10 cellular contexts compared by ENCODE assay signal in genomic region chr4:184747034-184747830, GRCh38. TPM values are rescaled to one million over a fixed set of nuclear protein-coding genes. Genes with fewer than 3 reads are reported as not detected.
DNase-seq lines count a peak whose midpoint lies in the region; ATAC-seq, FAIRE-seq and TF ChIP-seq lines count a peak whose summit lies in the region.
"Had no signal": no experiment of that assay in that cellular context is flagged by ENCODE, and none has a peak within 500 bp of the region (broad histone marks: within the 10 kb centered on the region; RNA-seq: fewer than 3 reads in every experiment).

No MANE protein-coding gene starts in this region.

- H3K4me3 ChIP-seq in pancreas, result peak overlapping the region in 1 of 4 donors; percentile 2

- ATAC-seq in CD4-positive, alpha-beta T cell (ENCODE audit: poor library complexity), result no peak
- ATAC-seq in pancreas (peak; percentile 78 to 84 (median 79)), HG03095 (IDR thresholded peaks at IDR 0.05; ENCODE audit: unreplicated experiment) (no peak), HG03432 (IDR thresholded peaks at IDR 0.05; ENCODE audit: unreplicated experiment) (no peak), GM21717 (IDR thresholded peaks at IDR 0.05; ENCODE audit: unreplicated experiment) (no peak)
- ATAC-seq in stimulated activated effector memory CD8-positive, alpha-beta T cell treated with anti-CD3 and anti-CD28 coated beads, Interleukin-12 subunit alpha, Interleukin-12 subunit beta, amount 100 ng/mL, for 72 hours, result no peak

- H3K4me3 Mint-ChIP-seq in CD4-positive, alpha-beta T cell, result no peak overlapping the region
- no peak overlapping the region for H3K4me3 Mint-ChIP-seq in glutamatergic neuron (ENCODE audit: unreplicated experiment)
- H3K4me3 Mint-ChIP-seq in stimulated activated effector memory CD8-positive, alpha-beta T cell treated with anti-CD3 and anti-CD28 coated beads, Interleukin-12 subunit alpha, Interleukin-12 subunit beta, amount 100 ng/mL, for 72 hours, result no peak overlapping the region

- H3K36me3 ChIP-seq in pancreas, result no peaks in the 10 kb centered on the region
- H3K36me3 ChIP-seq: BE2C had no signal

- no peaks in the 10 kb centered on the region for H3K27me3 ChIP-seq in CD4-positive, alpha-beta T cell (ENCODE audit: control insufficient read depth, insufficient read depth, low read length)
- H3K27me3 ChIP-seq in pancreas, result no peaks in the 10 kb centered on the region
- H3K27me3 ChIP-seq: BE2C had no signal

- no peak overlapping the region for H3K27ac ChIP-seq in CD4-positive, alpha-beta T cell (ENCODE audit: low read depth, low read length)
- peak overlapping the region; percentile 78 to 94 (median 82) for H3K27ac ChIP-seq in pancreas

- CTCF ChIA-PET in CD4-positive, alpha-beta T cell (lab: Charles Lee), result no interaction called here

- FAIRE-seq in pancreas (lab: Jason Lieb, UNC), result no peak

- no peaks in the 10 kb centered on the region for H3K27me3 Mint-ChIP-seq in CD4-positive, alpha-beta T cell
- H3K27me3 Mint-ChIP-seq in glutamatergic neuron (ENCODE audit: unreplicated experiment), result no peaks in the 10 kb centered on the region

- DNase-seq in CD4-positive, alpha-beta T cell, result no peak
- DNase-seq in OCI-M1 (lab: John Stamatoyannopoulos, UW) (peak; percentile 67), glutamatergic neuron (no peak), pancreas (peak; percentile 64 to 91 (median 86))
- DNase-seq in stimulated activated effector memory CD8-positive, alpha-beta T cell treated with anti-CD3 and anti-CD28 coated beads, Interleukin-12 subunit alpha, Interleukin-12 subunit beta, amount 100 ng/mL, for 72 hours (ENCODE audit: low spot score in 2 of 2), result no peak
- DNase-seq: BE2C, T-helper 2 cell had no signal

- intact Hi-C loops in CD4-positive, alpha-beta T cell (cut with DNase I, micrococcal nuclease), result loop anchor here (2.0 to 5.0 kb wide), 7 partner anchors 16 to 350 kb away; partner anchors contain the start of gene ACSL1 (in 1 of the 2)
- intact Hi-C loops in pancreas (cut with DNase I), result loop anchor here in 1 of 3 donors (10.0 kb wide), 1 partner anchor 238 kb away; no protein-coding TSS in a partner anchor

- TF ChIP-seq CTCF in CD4-positive, alpha-beta T cell (IDR thresholded peaks at IDR 0.05), result no peak
- TF ChIP-seq CTCF in glutamatergic neuron (IDR thresholded peaks at IDR 0.05; ENCODE audit: partially characterized antibody, unreplicated experiment) (no peak), pancreas (IDR thresholded peaks at IDR 0.05) (no peak)

- H3K4me1 ChIP-seq in pancreas, result peaks cover 9 to 25% (median 21%) of the 10 kb centered on the region in 3 donors
- H3K4me1 ChIP-seq: BE2C had no signal

- peaks cover 18% of the 10 kb centered on the region for H3K4me1 Mint-ChIP-seq in CD4-positive, alpha-beta T cell (ENCODE audit: low read depth)
- H3K4me1 Mint-ChIP-seq in glutamatergic neuron (ENCODE audit: low read depth, unreplicated experiment), result peaks cover 29% of the 10 kb centered on the region
- H3K4me1 Mint-ChIP-seq in stimulated activated effector memory CD8-positive, alpha-beta T cell treated with anti-CD3 and anti-CD28 coated beads, Interleukin-12 subunit alpha, Interleukin-12 subunit beta, amount 100 ng/mL, for 72 hours, result no peaks in the 10 kb centered on the region

- peak overlapping the region; percentile 87 for H3K27ac Mint-ChIP-seq in CD4-positive, alpha-beta T cell
- peak overlapping the region; percentile 56 for H3K27ac Mint-ChIP-seq in glutamatergic neuron (ENCODE audit: unreplicated experiment)
- no peak overlapping the region for H3K27ac Mint-ChIP-seq in stimulated activated effector memory CD8-positive, alpha-beta T cell treated with anti-CD3 and anti-CD28 coated beads, Interleukin-12 subunit alpha, Interleukin-12 subunit beta, amount 100 ng/mL, for 72 hours

- no peaks in the 10 kb centered on the region for H3K9me3 Mint-ChIP-seq in CD4-positive, alpha-beta T cell
- peaks cover 5% of the 10 kb centered on the region for H3K9me3 Mint-ChIP-seq in glutamatergic neuron (ENCODE audit: unreplicated experiment)
- no peaks in the 10 kb centered on the region for H3K9me3 Mint-ChIP-seq in stimulated activated effector memory CD8-positive, alpha-beta T cell treated with anti-CD3 and anti-CD28 coated beads, Interleukin-12 subunit alpha, Interleukin-12 subunit beta, amount 100 ng/mL, for 72 hours

- WGBS in pancreas, 2 donors, result 42 to 49% methylated on average over 4 of the region's 4 CpGs

- H3K9me3 ChIP-seq in CD4-positive, alpha-beta T cell (ENCODE audit: control insufficient read depth, low read length), result no peaks in the 10 kb centered on the region
- no peaks in the 10 kb centered on the region for H3K9me3 ChIP-seq in pancreas
- H3K9me3 ChIP-seq: BE2C had no signal

- POLR2A ChIA-PET in CD4-positive, alpha-beta T cell (lab: Charles Lee), result interaction anchor here (0.6 to 2.0 kb wide), 4 partner anchors 13 to 483 kb away, joined by 3 to 17 read pairs (median 4); partner anchors contain the start of gene CENPU

- no peaks in the 10 kb centered on the region for H3K36me3 Mint-ChIP-seq in CD4-positive, alpha-beta T cell (ENCODE audit: low read depth)
- peaks cover 2% of the 10 kb centered on the region for H3K36me3 Mint-ChIP-seq in glutamatergic neuron (ENCODE audit: unreplicated experiment)
- no peaks in the 10 kb centered on the region for H3K36me3 Mint-ChIP-seq in stimulated activated effector memory CD8-positive, alpha-beta T cell treated with anti-CD3 and anti-CD28 coated beads, Interleukin-12 subunit alpha, Interleukin-12 subunit beta, amount 100 ng/mL, for 72 hours

RNA-seq across cellular contexts. Expression of gene CENPU, which starts 13.3 kb away (rescaled TPM):
- 1 to 10 TPM; 1.9 to 2.8 TPM for total RNA-seq in CD4-positive, alpha-beta T cell
- total RNA-seq in glutamatergic neuron (ENCODE audit: unreplicated experiment), result 18.0 TPM
- 1 to 10 TPM in 4 of 6 donors, under 1 TPM in 2; 0.60 to 2.9 (median 1.1) TPM for total RNA-seq in pancreas
- 1 to 10 TPM; 1.1 to 1.5 TPM for polyA plus RNA-seq in pancreas

Comparison
In these comparisons a context has a peak if more than half of its experiments do, and no peak if none do; other contexts are left out.
1. ATAC-seq: peak in pancreas (4 of 4); none in CD4-positive, alpha-beta T cell (single experiment), HG03095 (single experiment), HG03432 (single experiment), stimulated activated effector memory CD8-positive, alpha-beta T cell treated with anti-CD3 and anti-CD28 coated beads, Interleukin-12 subunit alpha, Interleukin-12 subunit beta, amount 100 ng/mL, for 72 hours (single experiment) and GM21717 (single experiment).
2. DNase-seq: peak in OCI-M1 (single experiment) and pancreas (6 of 6); none in CD4-positive, alpha-beta T cell (0 of 10), glutamatergic neuron (single experiment) and stimulated activated effector memory CD8-positive, alpha-beta T cell treated with anti-CD3 and anti-CD28 coated beads, Interleukin-12 subunit alpha, Interleukin-12 subunit beta, amount 100 ng/mL, for 72 hours (0 of 2).